Comparison of ENCODE assay signal across 25 cellular contexts in the genomic region with DNA sequence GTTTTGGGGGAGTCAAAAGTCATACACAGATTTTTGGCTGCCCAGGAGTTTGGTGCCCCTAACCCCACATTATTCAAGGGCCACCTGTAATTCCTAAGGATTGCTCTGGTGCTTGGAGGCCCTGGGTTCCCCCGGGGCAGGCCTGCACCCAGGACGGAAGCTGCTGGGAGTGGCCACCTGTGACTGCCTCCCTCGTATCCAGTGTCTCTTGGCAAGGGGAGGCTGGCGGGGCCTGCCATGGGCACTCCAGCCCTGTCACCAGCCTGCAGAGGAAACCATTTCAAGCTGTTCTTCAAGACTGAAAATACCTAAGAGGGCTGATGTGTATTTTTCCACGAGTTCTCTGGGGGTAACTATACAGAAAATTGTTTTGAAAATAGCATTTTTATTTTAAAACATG. TPM values are rescaled to one million over a fixed set of nuclear protein-coding genes. Genes with fewer than 3 reads are reported as not detected.
"Had no signal": no experiment of that assay in that cellular context is flagged by ENCODE, and none has a peak within 500 bp of the region (broad histone marks: within the 10 kb centered on the region; RNA-seq: fewer than 3 reads in every experiment).

No MANE protein-coding gene starts in this region.

- DNase-seq: activated CD4-positive, alpha-beta T cell treated with anti-CD3 and anti-CD28 coated beads for 48 hours; activated CD4-positive, alpha-beta T cell treated with anti-CD3 and anti-CD28 coated beads, Interleukin-2, amount 50 U/mL, for 4 hours; activated CD4-positive, CD25-positive, alpha-beta regulatory T cell treated with anti-CD3 and anti-CD28 coated beads, Interleukin-2, amount 50 U/mL, for 72 hours; activated CD8-positive, alpha-beta memory T cell treated with anti-CD3 and anti-CD28 coated beads, Interleukin-2, amount 50 U/mL, for 48 hours; activated CD8-positive, alpha-beta T cell treated with anti-CD3 and anti-CD28 coated beads, Interleukin-2, amount 10 ng/mL, durations not matched to agents 7 days and 5 days; activated gamma-delta T cell treated with Interleukin-2 at 50 U/mL for 16 hours; activated T-cell treated with anti-CD3 and anti-CD28 coated beads, Interleukin-2, amount 50 U/mL, for 1 hour; body of pancreas; Karpas-422; MM.1S; NCI-H1105; NCI-H1436; NCI-H1694 treated with DMSO at 0.1 percent for 48 hours; NCI-H2029 treated with DMSO at 0.1 percent for 48 hours; SHP77; T-helper 17 cell; T-helper 9 cell had no signal

- H3K27me3 Mint-ChIP-seq: activated naive CD4-positive, alpha-beta T cell treated with anti-CD3 and anti-CD28 coated beads, Interleukin-2, amount 50 U/mL, for 24 hours had no signal

- H3K4me1 Mint-ChIP-seq: activated naive CD4-positive, alpha-beta T cell treated with anti-CD3 and anti-CD28 coated beads, Interleukin-2, amount 50 U/mL, for 24 hours; central memory CD8-positive, alpha-beta T cell; T-helper 17 cell had no signal

- H3K9me3 ChIP-seq: ascending aorta, body of pancreas had no signal

- H3K27me3 ChIP-seq: ascending aorta, body of pancreas had no signal

- H3K4me3 Mint-ChIP-seq: activated CD8-positive, alpha-beta T cell treated with anti-CD3 and anti-CD28 coated beads, Interleukin-2, amount 10 ng/mL, durations not matched to agents 7 days and 5 days; activated naive CD4-positive, alpha-beta T cell treated with anti-CD3 and anti-CD28 coated beads, Interleukin-2, amount 50 U/mL, for 24 hours; central memory CD8-positive, alpha-beta T cell; T-helper 17 cell; WTC11 had no signal

- H3K27ac ChIP-seq: ascending aorta, body of pancreas had no signal

- H3K27ac Mint-ChIP-seq: activated CD8-positive, alpha-beta T cell treated with anti-CD3 and anti-CD28 coated beads, Interleukin-2, amount 10 ng/mL, durations not matched to agents 7 days and 5 days; activated naive CD4-positive, alpha-beta T cell treated with anti-CD3 and anti-CD28 coated beads, Interleukin-2, amount 50 U/mL, for 24 hours; T-helper 17 cell; WTC11 had no signal

- H3K36me3 ChIP-seq: ascending aorta had no signal

- FAIRE-seq: bronchial epithelial cell, K562, RCC 7860 had no signal

- H3K9me3 Mint-ChIP-seq: activated naive CD4-positive, alpha-beta T cell treated with anti-CD3 and anti-CD28 coated beads, Interleukin-2, amount 50 U/mL, for 24 hours; central memory CD8-positive, alpha-beta T cell; WTC11 had no signal

- H3K36me3 Mint-ChIP-seq: activated naive CD4-positive, alpha-beta T cell treated with anti-CD3 and anti-CD28 coated beads, Interleukin-2, amount 50 U/mL, for 24 hours; WTC11 had no signal

- H3K4me1 ChIP-seq: ascending aorta, body of pancreas had no signal

- H3K4me3 ChIP-seq: ascending aorta, body of pancreas, K562 had no signal

RNA-seq across cellular contexts. Expression of a gene that starts 24.5 kb away (rescaled TPM):
- total RNA-seq: activated CD8-positive, alpha-beta T cell treated with anti-CD3 and anti-CD28 coated beads, Interleukin-2, amount 10 ng/mL, durations not matched to agents 7 days and 5 days; ascending aorta; body of pancreas; SK-MEL-5; T-helper 17 cell had no signal

RNA-seq across cellular contexts. Expression of a gene that starts 36.8 kb away (rescaled TPM):
- total RNA-seq: SK-MEL-5, T-helper 17 cell had no signal
